ENCODE assay signal across 1 cellular context in genomic region chr9:105608685-105609598, GRCh38.
TF ChIP-seq lines count a peak whose summit lies in the region.

No MANE protein-coding gene starts in this region.

TF ChIP-seq in GM23338, 12 proteins besides CTCF, POLR2A, EP300 and RAD21 (continued from another document):
- TF ChIP-seq REST (IDR thresholded peaks at IDR 0.05; ENCODE audit: unreplicated experiment), result no peak
